12 cellular contexts compared by ENCODE assay signal in genomic region chr5:149406979-149407306, GRCh38. TPM values are rescaled to one million over a fixed set of nuclear protein-coding genes. Genes with fewer than 3 reads are reported as not detected.
A peak's percentile ranks its signal among the peaks of the same experiment; 100 is the strongest.
DNase-seq lines count a peak whose midpoint lies in the region; ATAC-seq and TF ChIP-seq lines count a peak whose summit lies in the region.
"Had no signal": no experiment of that assay in that cellular context is flagged by ENCODE, and none has a peak within 500 bp of the region (broad histone marks: within the 10 kb centered on the region; RNA-seq: fewer than 3 reads in every experiment).

No MANE protein-coding gene starts in this region.

- H3K9ac ChIP-seq in Karpas-422 (ENCODE audit: low read length) = no peak overlapping the region

- H3K27ac ChIP-seq in Karpas-422 (ENCODE audit: low read length) (no peak overlapping the region), dorsolateral prefrontal cortex (peak overlapping the region in 32 of 59 donors; percentile 6 to 80 (median 52)), mesodermal cell (ENCODE audit: low read depth, low read length, severe bottlenecking) (peak overlapping the region; percentile 77), suprapubic skin (peak overlapping the region; percentile 69)

- peak overlapping the region; percentile 26 for H3K4me2 ChIP-seq in Karpas-422 (ENCODE audit: low read depth, low read length, poor library complexity, severe bottlenecking)

- H4K20me1 ChIP-seq in Karpas-422 (ENCODE audit: insufficient read depth, low read depth, low read length) = no peaks in the 10 kb centered on the region

- H3K27me3 Mint-ChIP-seq in activated CD4-positive, alpha-beta T cell treated with anti-CD3 and anti-CD28 coated beads, Interleukin-2, amount 10 ng/mL, durations not matched to agents 24 days and 14 days = no peaks in the 10 kb centered on the region

- no peaks in the 10 kb centered on the region for H3K9me3 ChIP-seq in Karpas-422 (ENCODE audit: low read length)
- H3K9me3 ChIP-seq in mesodermal cell (ENCODE audit: control insufficient read depth, low read length) = no peaks in the 10 kb centered on the region
- H3K9me3 ChIP-seq in suprapubic skin = no peaks in the 10 kb centered on the region

- no peaks in the 10 kb centered on the region for H3K4me1 Mint-ChIP-seq in activated CD4-positive, alpha-beta T cell treated with anti-CD3 and anti-CD28 coated beads, Interleukin-2, amount 10 ng/mL, durations not matched to agents 24 days and 14 days

- H3K36me3 ChIP-seq in Karpas-422 (ENCODE audit: insufficient read depth, low read length) (no peaks in the 10 kb centered on the region), mesodermal cell (ENCODE audit: control insufficient read depth, insufficient read depth, low read length) (no peaks in the 10 kb centered on the region), suprapubic skin (no peaks in the 10 kb centered on the region)

- H3K36me3 Mint-ChIP-seq in activated CD4-positive, alpha-beta T cell treated with anti-CD3 and anti-CD28 coated beads, Interleukin-2, amount 10 ng/mL, durations not matched to agents 24 days and 14 days (ENCODE audit: low read depth) = no peaks in the 10 kb centered on the region

- TF ChIP-seq POLR2A in suprapubic skin (IDR thresholded peaks at IDR 0.05) = no peak

- TF ChIP-seq EP300 in suprapubic skin (IDR thresholded peaks at IDR 0.05) = no peak

- no peaks in the 10 kb centered on the region for H3K27me3 ChIP-seq in Karpas-422 (ENCODE audit: low read length)
- H3K27me3 ChIP-seq in dorsolateral prefrontal cortex = peaks cover 0 to 4% (median 0%) of the 10 kb centered on the region in 45 donors
- no peaks in the 10 kb centered on the region for H3K27me3 ChIP-seq in suprapubic skin

- DNase-seq in Karpas-422 (no peak), dorsolateral prefrontal cortex (peak in 1 of 10 donors; percentile 21), suprapubic skin (ENCODE audit: low spot score in 2 of 2) (no peak)
- DNase-seq in activated CD4-positive, alpha-beta T cell treated with anti-CD3 and anti-CD28 coated beads, Interleukin-2, amount 10 ng/mL, durations not matched to agents 24 days and 14 days = no peak
- DNase-seq: erythroblast, Kasumi-1, NCI-H2081 treated with DMSO at 0.1 percent for 48 hours, T-helper 9 cell had no signal

- H2AFZ ChIP-seq in Karpas-422 (ENCODE audit: low read length) = no peak overlapping the region

- WGBS in mesodermal cell (ENCODE audit: insufficient coverage in 2 of 2), 2 experiments = 90 to 95% methylated on average over 2 to 4 of the region's 4 CpGs
- 30% methylated on average over 3 of the region's 4 CpGs for WGBS in suprapubic skin

- TF ChIP-seq CTCF in dorsolateral prefrontal cortex (IDR thresholded peaks at IDR 0.05 in 54 of 56, conservative IDR thresholded peaks at IDR 0.05 in 2 of 56; ENCODE audit: low read depth in 1 of 56, partially characterized antibody in 56 of 56) (no peak), suprapubic skin (IDR thresholded peaks at IDR 0.05) (no peak)

- intact Hi-C loops in dorsolateral prefrontal cortex (cut with DNase I) = no loop called here
- intact Hi-C loops in activated CD4-positive, alpha-beta T cell treated with anti-CD3 and anti-CD28 coated beads, Interleukin-2, amount 10 ng/mL, durations not matched to agents 24 days and 14 days (cut with micrococcal nuclease) = no loop called here

- no peaks in the 10 kb centered on the region for H3K9me3 Mint-ChIP-seq in activated CD4-positive, alpha-beta T cell treated with anti-CD3 and anti-CD28 coated beads, Interleukin-2, amount 10 ng/mL, durations not matched to agents 24 days and 14 days

- no peaks in the 10 kb centered on the region for H3K79me2 ChIP-seq in Karpas-422 (ENCODE audit: low read length)

- no peak overlapping the region for H3K27ac Mint-ChIP-seq in activated CD4-positive, alpha-beta T cell treated with anti-CD3 and anti-CD28 coated beads, Interleukin-2, amount 10 ng/mL, durations not matched to agents 24 days and 14 days

- H3K9me2 ChIP-seq in Karpas-422 (replicated peaks; ENCODE audit: insufficient read depth, low read length) = no peaks in the 10 kb centered on the region

- ATAC-seq in GM19328 (IDR thresholded peaks at IDR 0.05; ENCODE audit: unreplicated experiment) (no peak), HG02642 (IDR thresholded peaks at IDR 0.05; ENCODE audit: poor library complexity, unreplicated experiment) (no peak), HG03095 (IDR thresholded peaks at IDR 0.05; ENCODE audit: unreplicated experiment) (no peak)

- no peak overlapping the region for H3K4me3 Mint-ChIP-seq in activated CD4-positive, alpha-beta T cell treated with anti-CD3 and anti-CD28 coated beads, Interleukin-2, amount 10 ng/mL, durations not matched to agents 24 days and 14 days

- H3K4me3 ChIP-seq in Karpas-422 (ENCODE audit: low read length) (no peak overlapping the region), dorsolateral prefrontal cortex (peak overlapping the region in 49 of 59 donors; percentile 5 to 60 (median 41)), mesodermal cell (ENCODE audit: extremely low read depth, insufficient read depth, low read length, poor library complexity, severe bottlenecking) (peak overlapping the region; percentile 3), suprapubic skin (peak overlapping the region; percentile 42)

- peaks cover 8% of the 10 kb centered on the region for H3K4me1 ChIP-seq in Karpas-422 (ENCODE audit: low read length)
- H3K4me1 ChIP-seq in mesodermal cell (ENCODE audit: control insufficient read depth, insufficient read depth, low read length, poor library complexity, severe bottlenecking) = peaks cover 64% of the 10 kb centered on the region
- H3K4me1 ChIP-seq in suprapubic skin = peaks cover 9% of the 10 kb centered on the region

RNA-seq across cellular contexts. Expression of gene IL17B, which starts 27.9 kb away (rescaled TPM):
- total RNA-seq in Karpas-422 (2014; rRNA removed; shearing (Covaris generic); ENCODE audit: low replicate concordance) = not detected in 2 replicates
- total RNA-seq in dorsolateral prefrontal cortex (1 to 10 TPM in 1 of 120 experiments, under 1 TPM in 1, not detected in 118; 0.68 to 1.3 TPM), suprapubic skin (not detected)
- 1.7 TPM for polyA plus RNA-seq in mesodermal cell (2013, experiment 1 of 2)
- 1.0 TPM for polyA plus RNA-seq in mesodermal cell (2013, experiment 2 of 2)
- not detected in 2 replicates for total RNA-seq in activated CD4-positive, alpha-beta T cell treated with anti-CD3 and anti-CD28 coated beads, Interleukin-2, amount 10 ng/mL, durations not matched to agents 24 days and 14 days

RNA-seq across cellular contexts. Expression of gene PCYOX1L, which starts 49.1 kb away (rescaled TPM):
- total RNA-seq in Karpas-422 (2014; rRNA removed; shearing (Covaris generic); ENCODE audit: low replicate concordance) = 18.4 and 51.6 TPM in 2 replicates
- total RNA-seq in dorsolateral prefrontal cortex (10 to 100 TPM in 116 of 120 experiments, 1 to 10 TPM in 4; 7.2 to 29.4 (median 19.2) TPM), suprapubic skin (10 to 100 TPM in 1 of 4 donors, 1 to 10 TPM in 3; 4.5 to 11.8 (median 5.8) TPM)
- 13.9 TPM for polyA plus RNA-seq in mesodermal cell (2013, experiment 1 of 2)
- 13.2 TPM for polyA plus RNA-seq in mesodermal cell (2013, experiment 2 of 2)
- 19.8 and 21.2 TPM in 2 replicates for total RNA-seq in activated CD4-positive, alpha-beta T cell treated with anti-CD3 and anti-CD28 coated beads, Interleukin-2, amount 10 ng/mL, durations not matched to agents 24 days and 14 days
